Comparison of ENCODE assay signal across 22 cellular contexts in the genomic region with DNA sequence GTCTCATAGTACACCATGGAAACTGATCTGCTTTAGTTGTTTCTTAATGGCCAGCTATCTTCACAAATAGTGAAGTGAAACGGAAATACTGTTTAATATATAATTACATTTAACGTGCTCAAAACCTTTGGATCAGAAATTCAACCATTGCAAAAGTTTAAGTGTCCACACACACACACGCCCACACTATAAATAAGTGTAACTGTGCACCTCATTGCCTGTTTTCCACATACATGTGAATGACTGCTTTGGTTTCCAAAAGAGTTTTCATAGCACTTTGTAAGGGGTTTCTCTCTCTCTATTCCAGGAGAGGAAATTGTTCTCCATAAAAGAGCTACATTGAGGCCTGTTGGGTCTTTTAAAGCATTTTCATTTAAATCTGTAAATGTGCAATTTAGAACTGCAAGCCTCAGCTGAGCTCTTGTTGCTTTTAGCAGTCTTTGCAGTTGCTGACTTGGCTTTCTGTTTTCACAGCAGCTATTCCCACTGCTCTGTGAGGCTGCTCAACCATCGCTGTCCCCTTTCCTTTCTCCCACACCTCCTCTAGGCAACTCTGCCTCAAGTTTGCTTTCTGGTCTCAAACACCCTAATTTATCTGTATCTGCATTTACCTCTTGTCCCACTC.
A peak's percentile ranks its signal among the peaks of the same experiment; 100 is the strongest.
DNase-seq lines count a peak whose midpoint lies in the region; ATAC-seq, FAIRE-seq and TF ChIP-seq lines count a peak whose summit lies in the region.
"Had no signal": no experiment of that assay in that cellular context is flagged by ENCODE, and none has a peak within 500 bp of the region (broad histone marks: within the 10 kb centered on the region; RNA-seq: fewer than 3 reads in every experiment).

No MANE protein-coding gene starts in this region.

- H3K27ac ChIP-seq in right lobe of liver (no peak overlapping the region), HepG2 (ENCODE audit: extremely low read length, insufficient read depth, low read length) (no peak overlapping the region)
- H3K27ac ChIP-seq: WERI-Rb-1 had no signal

- no peak overlapping the region for H3K4me3 Mint-ChIP-seq in activated T-cell treated with anti-CD3 and anti-CD28 coated beads, Interleukin-2, amount 50 U/mL, for 72 hours
- H3K4me3 Mint-ChIP-seq: activated T-helper 1 cell treated with anti-CD3 and anti-CD28 coated beads, Interleukin-12 subunit alpha, Interleukin-12 subunit beta, Interleukin-2, Interleukin-4 antibody, amounts not matched to agents 30 ng/mL and 10 ng/mL and 1 ng/mL, durations not matched to agents 14 hours and 24 hours and 36 hours; CD4-positive, CD25-positive, alpha-beta regulatory T cell; stimulated activated memory B cell treated with anti-CD40 and anti-IgM and Interleukin-4, amounts not matched to agents 10 μg/mL and 1 μg/mL and 100 μg/mL, for 72 hours had no signal

- 75% methylated on average over 4 of the region's 4 CpGs for WGBS in right lobe of liver (ENCODE audit: insufficient coverage, low coverage, low lambda C conversion rate, missing lambda C conversion rate)
- 97% methylated on average over 4 of the region's 4 CpGs for WGBS in HepG2 (ENCODE audit: low lambda C conversion rate)

- H3K9ac ChIP-seq in HepG2 (ENCODE audit: insufficient read depth, low read depth, low read length), result no peak overlapping the region

- peaks cover 3% of the 10 kb centered on the region for H3K4me1 Mint-ChIP-seq in activated T-cell treated with anti-CD3 and anti-CD28 coated beads, Interleukin-2, amount 50 U/mL, for 72 hours (ENCODE audit: low read depth)
- H3K4me1 Mint-ChIP-seq: CD4-positive, CD25-positive, alpha-beta regulatory T cell had no signal

- TF ChIP-seq RAD21 in HepG2 (CRISPR knock-in tag; IDR thresholded peaks at IDR 0.05), result no peak

- no peaks in the 10 kb centered on the region for H3K27me3 Mint-ChIP-seq in activated T-cell treated with anti-CD3 and anti-CD28 coated beads, Interleukin-2, amount 50 U/mL, for 72 hours (ENCODE audit: low read depth)
- H3K27me3 Mint-ChIP-seq: CD4-positive, CD25-positive, alpha-beta regulatory T cell; naive B cell; stimulated activated memory B cell treated with anti-CD40 and anti-IgM and Interleukin-4, amounts not matched to agents 10 μg/mL and 1 μg/mL and 100 μg/mL, for 72 hours had no signal

- TF ChIP-seq EP300 in HepG2 (IDR thresholded peaks at IDR 0.05; ENCODE audit: low read depth in 2 of 2, low read length in 2 of 2) (no peak), HepG2 (CRISPR knock-in tag; IDR thresholded peaks at IDR 0.05; ENCODE audit: borderline replicate concordance) (no peak)

- no peaks in the 10 kb centered on the region for H4K20me1 ChIP-seq in HepG2 (ENCODE audit: insufficient read depth, low read length)

- in situ Hi-C loops in HepG2 (cut with HindIII; ENCODE audit: extremely low pct_ligation_motif_present, low pct_unique_long_range_greater_than_20kb), result no loop called here

- intact Hi-C loops in right lobe of liver (cut with DNase I) (no loop called here), HepG2 (cut with micrococcal nuclease; ENCODE audit: unreplicated experiment) (no loop called here), Right ventricle myocardium superior (cut with DNase I) (loop anchor here (5.0 kb wide), 1 partner anchor 335 kb away; no protein-coding TSS in a partner anchor)

- no peak for DNase-seq in right lobe of liver
- no peak for DNase-seq in HepG2 (ENCODE audit: low spot score)
- DNase-seq in Right ventricle myocardium superior, result no peak
- DNase-seq in occipital lobe (lab: John Stamatoyannopoulos, UW), result peak; percentile 19
- DNase-seq in activated T-cell treated with anti-CD3 and anti-CD28 coated beads, Interleukin-2, amount 50 U/mL, for 72 hours, result no peak
- DNase-seq in HEK293T (ENCODE audit: extremely low spot score), result no peak
- DNase-seq: ACHN; activated CD8-positive, alpha-beta memory T cell treated with anti-CD3 and anti-CD28 coated beads for 24 hours; CD4-positive, CD25-positive, alpha-beta regulatory T cell; DMS53; effector memory CD4-positive, alpha-beta T cell; H7; naive B cell; NCI-H1436 treated with DMSO at 0.1 percent for 48 hours; NCI-H446; RPMI8226; upper lobe of left lung; WERI-Rb-1 had no signal

- ATAC-seq in right lobe of liver (peak; percentile 20 to 45 (median 30)), HepG2 (no peak), Right ventricle myocardium superior (ENCODE audit: poor library complexity) (peak; percentile 48), HG03095 (IDR thresholded peaks at IDR 0.05; ENCODE audit: unreplicated experiment) (no peak), HG03469 (IDR thresholded peaks at IDR 0.05; ENCODE audit: unreplicated experiment) (no peak)
- no peak for ATAC-seq in activated T-cell treated with anti-CD3 and anti-CD28 coated beads, Interleukin-2, amount 50 U/mL, for 72 hours (replicated peaks in 1 of 2)
- ATAC-seq: stimulated activated memory B cell treated with anti-CD40 and anti-IgM and Interleukin-4, amounts not matched to agents 10 μg/mL and 1 μg/mL and 100 μg/mL, for 72 hours had no signal

- no peak for FAIRE-seq in HepG2 (lab: Jason Lieb, UNC)

- H3K4me3 ChIP-seq in right lobe of liver, result no peak overlapping the region
- H3K4me3 ChIP-seq in HepG2 (replicated peaks in 1 of 3; ENCODE audit: insufficient read depth in 1 of 3, low read depth in 2 of 3, low read length in 3 of 3), result no peak overlapping the region
- H3K4me3 ChIP-seq: upper lobe of left lung had no signal

- no peaks in the 10 kb centered on the region for H3K36me3 ChIP-seq in right lobe of liver
- H3K36me3 ChIP-seq in HepG2 (replicated peaks in 1 of 2; ENCODE audit: control insufficient read depth in 1 of 2, insufficient read depth in 2 of 2, low read length in 2 of 2), result peaks cover 1 to 6% of the 10 kb centered on the region in 2 experiments; a peak in 2 of 5 replicates

- TF ChIP-seq POLR2A in right lobe of liver (IDR thresholded peaks at IDR 0.05) (no peak), HepG2 (IDR thresholded peaks at IDR 0.05; ENCODE audit: insufficient read depth in 1 of 2, low read depth in 2 of 2, low read length in 2 of 2) (no peak)

- CTCF ChIA-PET in HepG2 (lab: Yijun Ruan, JAX; ENCODE audit: low intra/inter-chr PET ratio, low total read pairs), result no interaction called here
- CTCF ChIA-PET in HEK293T (lab: Yijun Ruan, JAX), result interaction anchor here (0.5 kb wide), 1 partner anchor 193 kb away, joined by 6 read pairs; no protein-coding TSS in a partner anchor

- H3K27me3 ChIP-seq in right lobe of liver, result no peaks in the 10 kb centered on the region
- H3K27me3 ChIP-seq in HepG2 (ENCODE audit: control insufficient read depth in 1 of 2, insufficient read depth in 2 of 2, low read length in 2 of 2), result no peaks in the 10 kb centered on the region
- H3K27me3 ChIP-seq: upper lobe of left lung had no signal

- no peak overlapping the region for H2AFZ ChIP-seq in HepG2 (ENCODE audit: low read length)

- POLR2A ChIA-PET in HepG2 (lab: Yijun Ruan, JAX) (no interaction called here), HEK293T (lab: Yijun Ruan, JAX) (no interaction called here)

- H3K4me2 ChIP-seq in HepG2 (ENCODE audit: low read depth, low read length), result no peak overlapping the region

- H3K9me3 Mint-ChIP-seq in activated T-cell treated with anti-CD3 and anti-CD28 coated beads, Interleukin-2, amount 50 U/mL, for 72 hours, result no peaks in the 10 kb centered on the region
- H3K9me3 Mint-ChIP-seq: activated T-helper 1 cell treated with anti-CD3 and anti-CD28 coated beads, Interleukin-12 subunit alpha, Interleukin-12 subunit beta, Interleukin-2, Interleukin-4 antibody, amounts not matched to agents 30 ng/mL and 10 ng/mL and 1 ng/mL, durations not matched to agents 14 hours and 24 hours and 36 hours; CD4-positive, CD25-positive, alpha-beta regulatory T cell; naive B cell; stimulated activated memory B cell treated with anti-CD40 and anti-IgM and Interleukin-4, amounts not matched to agents 10 μg/mL and 1 μg/mL and 100 μg/mL, for 72 hours had no signal

- H3K79me2 ChIP-seq in HepG2 (ENCODE audit: insufficient read depth, low read length), result no peaks in the 10 kb centered on the region

- TF ChIP-seq CTCF in right lobe of liver (IDR thresholded peaks at IDR 0.05) (no peak), HepG2 (CRISPR knock-in tag; IDR thresholded peaks at IDR 0.05) (no peak)

- no peak overlapping the region for H3K27ac Mint-ChIP-seq in activated T-cell treated with anti-CD3 and anti-CD28 coated beads, Interleukin-2, amount 50 U/mL, for 72 hours
- H3K27ac Mint-ChIP-seq: activated T-helper 1 cell treated with anti-CD3 and anti-CD28 coated beads, Interleukin-12 subunit alpha, Interleukin-12 subunit beta, Interleukin-2, Interleukin-4 antibody, amounts not matched to agents 30 ng/mL and 10 ng/mL and 1 ng/mL, durations not matched to agents 14 hours and 24 hours and 36 hours; CD4-positive, CD25-positive, alpha-beta regulatory T cell; stimulated activated memory B cell treated with anti-CD40 and anti-IgM and Interleukin-4, amounts not matched to agents 10 μg/mL and 1 μg/mL and 100 μg/mL, for 72 hours had no signal

- no peaks in the 10 kb centered on the region for H3K9me3 ChIP-seq in right lobe of liver
- H3K9me3 ChIP-seq in HepG2 (ENCODE audit: low read length), result no peaks in the 10 kb centered on the region
- H3K9me3 ChIP-seq: upper lobe of left lung had no signal

- BruUV-seq in HepG2 (replicated peaks; lab: Mats Ljungman, UMichigan), result no TSS peak

- H3K36me3 Mint-ChIP-seq in activated T-cell treated with anti-CD3 and anti-CD28 coated beads, Interleukin-2, amount 50 U/mL, for 72 hours (ENCODE audit: insufficient read depth in 2 of 2), result no peaks in the 10 kb centered on the region
- H3K36me3 Mint-ChIP-seq: CD4-positive, CD25-positive, alpha-beta regulatory T cell had no signal

- H3K4me1 ChIP-seq in right lobe of liver, result no peaks in the 10 kb centered on the region
- no peaks in the 10 kb centered on the region for H3K4me1 ChIP-seq in HepG2 (ENCODE audit: insufficient read depth, low read length)

TF ChIP-seq in HEK293T, 16 proteins besides CTCF, POLR2A, EP300 and RAD21:
- TF ChIP-seq LEF1 (IDR thresholded peaks at IDR 0.05; ENCODE audit: borderline replicate concordance), result no peak
- TF ChIP-seq SP1 (IDR thresholded peaks at IDR 0.05), result no peak
- no peak for TF ChIP-seq SUZ12 (IDR thresholded peaks at IDR 0.05)
- TF ChIP-seq FOXA1 (IDR thresholded peaks at IDR 0.05), result no peak
- no peak for TF ChIP-seq TARDBP (IDR thresholded peaks at IDR 0.05)
- TF ChIP-seq FOXM1 (IDR thresholded peaks at IDR 0.05; ENCODE audit: borderline replicate concordance), result no peak
- no peak for TF ChIP-seq FOXK2 (IDR thresholded peaks at IDR 0.05)
- no peak for TF ChIP-seq NFRKB (IDR thresholded peaks at IDR 0.05)
- TF ChIP-seq, protein P1, sequence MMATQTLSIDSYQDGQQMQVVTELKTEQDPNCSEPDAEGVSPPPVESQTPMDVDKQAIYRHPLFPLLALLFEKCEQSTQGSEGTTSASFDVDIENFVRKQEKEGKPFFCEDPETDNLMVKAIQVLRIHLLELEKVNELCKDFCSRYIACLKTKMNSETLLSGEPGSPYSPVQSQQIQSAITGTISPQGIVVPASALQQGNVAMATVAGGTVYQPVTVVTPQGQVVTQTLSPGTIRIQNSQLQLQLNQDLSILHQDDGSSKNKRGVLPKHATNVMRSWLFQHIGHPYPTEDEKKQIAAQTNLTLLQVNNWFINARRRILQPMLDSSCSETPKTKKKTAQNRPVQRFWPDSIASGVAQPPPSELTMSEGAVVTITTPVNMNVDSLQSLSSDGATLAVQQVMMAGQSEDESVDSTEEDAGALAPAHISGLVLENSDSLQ (IDR thresholded peaks at IDR 0.05), result no peak
- no peak for TF ChIP-seq ELF4 (IDR thresholded peaks at IDR 0.05)

Comparison
In these comparisons a context has a peak if more than half of its experiments do, and no peak if none do; other contexts are left out.
1. ATAC-seq: peak in right lobe of liver (4 of 4) and Right ventricle myocardium superior (single experiment); none in HepG2 (single experiment), activated T-cell treated with anti-CD3 and anti-CD28 coated beads, Interleukin-2, amount 50 U/mL, for 72 hours (0 of 2), HG03095 (single experiment) and HG03469 (single experiment).